ENCODE assay signal across 25 cellular contexts in the genomic region with DNA sequence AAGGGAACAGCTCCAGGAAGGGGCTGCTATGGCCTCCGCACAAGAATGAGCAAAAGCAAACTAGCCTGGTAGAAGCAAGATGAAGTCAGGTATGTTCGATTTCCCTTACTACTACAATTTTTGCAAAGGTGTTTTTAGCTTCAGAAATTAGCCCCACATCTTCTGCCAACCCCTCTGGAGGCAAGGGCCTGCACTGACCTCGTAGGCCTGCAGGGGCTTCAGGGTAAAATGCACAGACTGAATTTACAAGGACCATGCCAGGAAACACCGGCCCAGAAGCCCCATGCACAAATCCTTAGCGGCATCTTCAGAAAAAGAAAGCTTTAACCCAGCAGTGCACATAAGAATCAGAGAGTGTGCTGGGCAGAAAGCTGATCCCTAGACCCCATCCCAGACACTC. TPM values are rescaled to one million over a fixed set of nuclear protein-coding genes. Genes with fewer than 3 reads are reported as not detected.
"Had no signal": no experiment of that assay in that cellular context is flagged by ENCODE, and none has a peak within 500 bp of the region (broad histone marks: within the 10 kb centered on the region; RNA-seq: fewer than 3 reads in every experiment).

No MANE protein-coding gene starts in this region.

- H3K4me1 Mint-ChIP-seq: activated B cell treated with CpG ODN at 0.5 μM for 24 hours; activated CD4-positive, alpha-beta T cell treated with anti-CD3 and anti-CD28 coated beads for 36 hours; activated naive CD8-positive, alpha-beta T cell treated with anti-CD3 and anti-CD28 coated beads, Interleukin-2, amount 10 ng/mL, durations not matched to agents 7 days and 5 days; immature natural killer cell; nephron progenitor cell; stimulated activated naive B cell treated with anti-CD40 and anti-IgM and Interleukin-4, amounts not matched to agents 10 μg/mL and 1 μg/mL and 100 μg/mL, for 72 hours had no signal

- H3K4me3 Mint-ChIP-seq: activated B cell treated with CpG ODN at 0.5 μM for 24 hours; activated CD4-positive, alpha-beta T cell treated with anti-CD3 and anti-CD28 coated beads for 36 hours; activated naive CD8-positive, alpha-beta T cell treated with anti-CD3 and anti-CD28 coated beads, Interleukin-2, amount 10 ng/mL, durations not matched to agents 7 days and 5 days; immature natural killer cell; nephron progenitor cell; stimulated activated naive B cell treated with anti-CD40 and anti-IgM and Interleukin-4, amounts not matched to agents 10 μg/mL and 1 μg/mL and 100 μg/mL, for 72 hours had no signal

- H3K27me3 Mint-ChIP-seq: activated B cell treated with CpG ODN at 0.5 μM for 24 hours had no signal

- DNase-seq: activated B cell treated with CpG ODN at 0.5 μM for 24 hours; activated CD4-positive, alpha-beta T cell treated with anti-CD3 and anti-CD28 coated beads for 36 hours; activated CD4-positive, alpha-beta T cell treated with anti-CD3 and anti-CD28 coated beads, Interleukin-2, amount 50 U/mL, for 4 hours; activated CD8-positive, alpha-beta memory T cell treated with anti-CD3 and anti-CD28 coated beads for 24 hours; activated CD8-positive, alpha-beta memory T cell treated with anti-CD3 and anti-CD28 coated beads, Interleukin-2, amount 50 U/mL, for 4 hours; activated naive CD4-positive, alpha-beta T cell treated with Interleukin-2 at 50 U/mL for 16 hours; activated naive CD8-positive, alpha-beta T cell treated with anti-CD3 and anti-CD28 coated beads, Interleukin-2, amount 10 ng/mL, durations not matched to agents 7 days and 5 days; activated T-cell treated with anti-CD3 and anti-CD28 coated beads, Interleukin-2, amount 50 U/mL, for 48 hours; amniotic stem cell; foreskin fibroblast; immature natural killer cell; kidney glomerular epithelial cell; left ventricle myocardium inferior; mammary epithelial cell; nephron progenitor cell; nucleus accumbens; stimulated activated CD4-positive, alpha-beta T cell treated with anti-CD3 and anti-CD28 coated beads, Interleukin-2, amount 100 ng/mL, for 48 hours; stimulated activated CD8-positive, alpha-beta memory T cell treated with anti-CD3 and anti-CD28 coated beads, Interleukin-4, amount 100 ng/mL, for 48 hours; stimulated activated naive B cell treated with anti-CD40 and anti-IgM and Interleukin-4, amounts not matched to agents 10 μg/mL and 1 μg/mL and 100 μg/mL, for 72 hours; T-helper 1 cell; transverse colon; uterus had no signal

- H3K27ac Mint-ChIP-seq: activated B cell treated with CpG ODN at 0.5 μM for 24 hours; activated CD4-positive, alpha-beta T cell treated with anti-CD3 and anti-CD28 coated beads for 36 hours; activated naive CD8-positive, alpha-beta T cell treated with anti-CD3 and anti-CD28 coated beads, Interleukin-2, amount 10 ng/mL, durations not matched to agents 7 days and 5 days; immature natural killer cell; nephron progenitor cell; stimulated activated naive B cell treated with anti-CD40 and anti-IgM and Interleukin-4, amounts not matched to agents 10 μg/mL and 1 μg/mL and 100 μg/mL, for 72 hours had no signal

- ATAC-seq: activated CD4-positive, alpha-beta T cell treated with anti-CD3 and anti-CD28 coated beads for 36 hours; sciatic nerve; stimulated activated naive B cell treated with anti-CD40 and anti-IgM and Interleukin-4, amounts not matched to agents 10 μg/mL and 1 μg/mL and 100 μg/mL, for 72 hours had no signal

- H3K9me3 Mint-ChIP-seq: activated B cell treated with CpG ODN at 0.5 μM for 24 hours; activated naive CD8-positive, alpha-beta T cell treated with anti-CD3 and anti-CD28 coated beads, Interleukin-2, amount 10 ng/mL, durations not matched to agents 7 days and 5 days; immature natural killer cell; nephron progenitor cell had no signal

- H3K36me3 Mint-ChIP-seq: activated naive CD8-positive, alpha-beta T cell treated with anti-CD3 and anti-CD28 coated beads, Interleukin-2, amount 10 ng/mL, durations not matched to agents 7 days and 5 days; immature natural killer cell; stimulated activated naive B cell treated with anti-CD40 and anti-IgM and Interleukin-4, amounts not matched to agents 10 μg/mL and 1 μg/mL and 100 μg/mL, for 72 hours had no signal

RNA-seq across cellular contexts. Expression of a gene that starts 53.0 kb away (rescaled TPM):
- total RNA-seq: activated B cell treated with CpG ODN at 0.5 μM for 24 hours; activated CD4-positive, alpha-beta T cell treated with anti-CD3 and anti-CD28 coated beads for 36 hours; activated naive CD8-positive, alpha-beta T cell treated with anti-CD3 and anti-CD28 coated beads, Interleukin-2, amount 10 ng/mL, durations not matched to agents 7 days and 5 days; bronchial epithelial cell; epithelial cell of proximal tubule had no signal
